In the genomic region with DNA sequence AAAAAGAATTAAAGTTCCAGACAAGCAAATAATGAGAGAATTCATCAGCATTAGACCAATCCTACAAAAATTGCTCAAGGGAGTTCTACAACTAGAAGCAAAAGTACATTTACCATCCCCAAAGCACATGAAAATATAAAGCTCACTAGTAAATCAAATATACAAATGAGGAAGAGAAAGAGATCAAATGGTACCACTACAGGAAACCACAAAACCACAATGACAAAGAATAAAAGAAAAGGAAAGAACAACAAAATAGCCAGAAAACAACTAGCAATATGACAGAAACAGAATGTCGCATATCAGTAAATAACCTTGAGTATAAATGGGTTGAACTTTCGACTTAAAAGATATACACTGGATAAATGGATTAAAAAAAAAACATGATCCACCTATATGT, we compare ENCODE assay signal across 15 cellular contexts.
DNase-seq lines count a peak whose midpoint lies in the region; ATAC-seq, FAIRE-seq and TF ChIP-seq lines count a peak whose summit lies in the region.
"Had no signal": no experiment of that assay in that cellular context is flagged by ENCODE, and none has a peak within 500 bp of the region (broad histone marks: within the 10 kb centered on the region; RNA-seq: fewer than 3 reads in every experiment).

No MANE protein-coding gene starts in this region.

- H3K36me3 ChIP-seq in GM12878 (ENCODE audit: control insufficient read depth in 2 of 2, insufficient read depth in 2 of 2, low read length in 1 of 2): no peaks in the 10 kb centered on the region
- H3K36me3 ChIP-seq: adrenal gland had no signal

- no peaks in the 10 kb centered on the region for H3K4me1 ChIP-seq in GM12878 (ENCODE audit: control insufficient read depth, insufficient read depth, low read length)
- H3K4me1 ChIP-seq: adrenal gland had no signal

- no peaks in the 10 kb centered on the region for H3K27me3 ChIP-seq in GM12878 (replicated peaks in 1 of 2; ENCODE audit: control insufficient read depth in 2 of 2, insufficient read depth in 2 of 2, low read length in 1 of 2)
- H3K27me3 ChIP-seq: adrenal gland had no signal

- no peaks in the 10 kb centered on the region for H3K27me3 Mint-ChIP-seq in activated T-helper 17 cell treated with anti-CD3 and anti-CD28 coated beads, Interleukin-2, amount 50 U/mL, for 72 hours
- H3K27me3 Mint-ChIP-seq: activated CD4-positive, alpha-beta T cell treated with anti-CD3 and anti-CD28 coated beads for 36 hours; CD4-positive, CD25-positive, alpha-beta regulatory T cell; T-helper 17 cell had no signal

- H3K9ac ChIP-seq in GM12878 (ENCODE audit: control insufficient read depth, insufficient read depth, low read length): no peak overlapping the region

- POLR2A ChIA-PET in GM12878 (lab: Charles Lee): no interaction called here

- SMC1A ChIA-PET in GM12878 (lab: Charles Lee; ENCODE audit: uncharacterized antibody, unreplicated experiment): interaction anchor here (0.7 to 1.2 kb wide), 2 partner anchors 65 to 1186 kb away, joined by 3 read pairs; no protein-coding TSS in a partner anchor

- H3K79me2 ChIP-seq in GM12878 (ENCODE audit: control insufficient read depth, insufficient read depth, low read length): no peaks in the 10 kb centered on the region

- H3K36me3 Mint-ChIP-seq in activated T-helper 17 cell treated with anti-CD3 and anti-CD28 coated beads, Interleukin-2, amount 50 U/mL, for 72 hours (ENCODE audit: low read depth): no peaks in the 10 kb centered on the region
- H3K36me3 Mint-ChIP-seq: CD4-positive, CD25-positive, alpha-beta regulatory T cell had no signal

- no peak for TF ChIP-seq POLR2A in GM12878 (IDR thresholded peaks at IDR 0.05; ENCODE audit: low read depth, low read length)

- no peak overlapping the region for H2AFZ ChIP-seq in GM12878 (ENCODE audit: control insufficient read depth, low read depth, low read length)

- no peak overlapping the region for H3K4me3 ChIP-seq in GM12878
- H3K4me3 ChIP-seq: adrenal gland had no signal

- TF ChIP-seq EP300 in GM12878 (IDR thresholded peaks at IDR 0.05; ENCODE audit: borderline replicate concordance in 1 of 2, control insufficient read depth in 1 of 2, low read depth in 2 of 2, low read length in 2 of 2): no peak

- RAD21 ChIA-PET in GM12878 (lab: Charles Lee; ENCODE audit: unreplicated experiment): no interaction called here

- FAIRE-seq in GM12878 (lab: Jason Lieb, UNC): no peak
- FAIRE-seq: small intestine had no signal

- DNase-seq in GM12878 (ENCODE audit: low read depth, low spot score) (no peak), RPMI8226 (no peak), Right ventricle myocardium superior (no peak)
- DNase-seq: activated CD4-positive, alpha-beta T cell treated with anti-CD3 and anti-CD28 coated beads for 36 hours; activated T-cell treated with anti-CD3 and anti-CD28 coated beads, Interleukin-2, amount 50 U/mL, for 4 hours; adrenal gland; CD4-positive, CD25-positive, alpha-beta regulatory T cell; GDM1; glutamatergic neuron; small intestine; T-helper 17 cell had no signal

- CTCF ChIA-PET in GM12878 (lab: Yijun Ruan, JAX): no interaction called here

- H3K27ac Mint-ChIP-seq in activated T-helper 17 cell treated with anti-CD3 and anti-CD28 coated beads, Interleukin-2, amount 50 U/mL, for 72 hours: no peak overlapping the region
- H3K27ac Mint-ChIP-seq: activated CD4-positive, alpha-beta T cell treated with anti-CD3 and anti-CD28 coated beads for 36 hours; CD4-positive, CD25-positive, alpha-beta regulatory T cell; T-helper 17 cell had no signal

- no peaks in the 10 kb centered on the region for H3K4me1 Mint-ChIP-seq in activated T-helper 17 cell treated with anti-CD3 and anti-CD28 coated beads, Interleukin-2, amount 50 U/mL, for 72 hours
- H3K4me1 Mint-ChIP-seq: activated CD4-positive, alpha-beta T cell treated with anti-CD3 and anti-CD28 coated beads for 36 hours; CD4-positive, CD25-positive, alpha-beta regulatory T cell; T-helper 17 cell had no signal

- H3K4me2 ChIP-seq in GM12878 (ENCODE audit: control insufficient read depth, insufficient read depth): no peak overlapping the region

- no peak for TF ChIP-seq RAD21 in GM12878 (IDR thresholded peaks at IDR 0.05; ENCODE audit: insufficient read depth, low read depth, low read length)

- in situ Hi-C loops in GM12878 (cut with MboI): no loop called here

- TF ChIP-seq CTCF in GM12878 (IDR thresholded peaks at IDR 0.05 in 2 of 3, conservative IDR thresholded peaks at IDR 0.05 in 1 of 3; ENCODE audit: control insufficient read depth in 2 of 3, extremely low read depth in 1 of 3, insufficient read depth in 1 of 3, low read depth in 3 of 3, low read length in 3 of 3): no peak

- no peaks in the 10 kb centered on the region; the same call in 1 of the 3 replicates for H3K9me3 ChIP-seq in GM12878 (replicated peaks; ENCODE audit: control insufficient read depth, insufficient read depth, low read length)

- BruUV-seq in GM12878 (replicated peaks; lab: Mats Ljungman, UMichigan): no TSS peak

- H3K4me3 Mint-ChIP-seq in activated T-helper 17 cell treated with anti-CD3 and anti-CD28 coated beads, Interleukin-2, amount 50 U/mL, for 72 hours: no peak overlapping the region
- H3K4me3 Mint-ChIP-seq: activated CD4-positive, alpha-beta T cell treated with anti-CD3 and anti-CD28 coated beads for 36 hours; activated T-cell treated with anti-CD3 and anti-CD28 coated beads, Interleukin-2, amount 50 U/mL, for 4 hours; CD4-positive, CD25-positive, alpha-beta regulatory T cell; T-helper 17 cell had no signal

- ATAC-seq in GM19023 (IDR thresholded peaks at IDR 0.05; ENCODE audit: unreplicated experiment) (peak; percentile 60), HG02588 (IDR thresholded peaks at IDR 0.05; ENCODE audit: unreplicated experiment) (peak; percentile 82), HG03565 (IDR thresholded peaks at IDR 0.05; ENCODE audit: unreplicated experiment) (peak; percentile 97), GM12878 (peak; percentile 47; the same call in 2 of the 3 replicates), Right ventricle myocardium superior (ENCODE audit: poor library complexity) (no peak)
- ATAC-seq in activated T-helper 17 cell treated with anti-CD3 and anti-CD28 coated beads, Interleukin-2, amount 50 U/mL, for 72 hours (replicated peaks): no peak
- ATAC-seq: activated CD4-positive, alpha-beta T cell treated with anti-CD3 and anti-CD28 coated beads for 36 hours; activated T-cell treated with anti-CD3 and anti-CD28 coated beads, Interleukin-2, amount 50 U/mL, for 4 hours; T-helper 17 cell had no signal

- H4K20me1 ChIP-seq in GM12878 (ENCODE audit: control insufficient read depth, insufficient read depth): no peaks in the 10 kb centered on the region

- 0% methylated on average over 2 of the region's 2 CpGs for WGBS in GM12878 (ENCODE audit: insufficient coverage, insufficient replicate concordance, low lambda C conversion rate, missing lambda C conversion rate)

- intact Hi-C loops in GM12878 (cut with micrococcal nuclease; ENCODE audit: unreplicated experiment): no loop called here
- intact Hi-C loops in Right ventricle myocardium superior (cut with DNase I): no loop called here

- no peak overlapping the region for H3K27ac ChIP-seq in GM12878 (ENCODE audit: control insufficient read depth, insufficient read depth)
- H3K27ac ChIP-seq: adrenal gland had no signal

- H3K9me3 Mint-ChIP-seq in activated T-helper 17 cell treated with anti-CD3 and anti-CD28 coated beads, Interleukin-2, amount 50 U/mL, for 72 hours: peaks cover 11% of the 10 kb centered on the region

TF ChIP-seq in GM12878, 131 proteins besides CTCF, POLR2A, EP300 and RAD21 (continues in another document):
- no peak for TF ChIP-seq ZZZ3 (IDR thresholded peaks at IDR 0.05; ENCODE audit: control insufficient read depth, insufficient read length, low read depth)
- TF ChIP-seq STAT3 (IDR thresholded peaks at IDR 0.05; ENCODE audit: low read depth, low read length): no peak
- TF ChIP-seq NR2C2 (IDR thresholded peaks at IDR 0.05; ENCODE audit: borderline replicate concordance, control insufficient read depth, insufficient read length, low read depth): no peak
- TF ChIP-seq ZBED1 (IDR thresholded peaks at IDR 0.05; ENCODE audit: borderline replicate concordance): no peak
- no peak for TF ChIP-seq RFX5 (IDR thresholded peaks at IDR 0.05; ENCODE audit: low read depth, low read length)
- no peak for TF ChIP-seq PAX8 (IDR thresholded peaks at IDR 0.05)
- TF ChIP-seq, protein P1, sequence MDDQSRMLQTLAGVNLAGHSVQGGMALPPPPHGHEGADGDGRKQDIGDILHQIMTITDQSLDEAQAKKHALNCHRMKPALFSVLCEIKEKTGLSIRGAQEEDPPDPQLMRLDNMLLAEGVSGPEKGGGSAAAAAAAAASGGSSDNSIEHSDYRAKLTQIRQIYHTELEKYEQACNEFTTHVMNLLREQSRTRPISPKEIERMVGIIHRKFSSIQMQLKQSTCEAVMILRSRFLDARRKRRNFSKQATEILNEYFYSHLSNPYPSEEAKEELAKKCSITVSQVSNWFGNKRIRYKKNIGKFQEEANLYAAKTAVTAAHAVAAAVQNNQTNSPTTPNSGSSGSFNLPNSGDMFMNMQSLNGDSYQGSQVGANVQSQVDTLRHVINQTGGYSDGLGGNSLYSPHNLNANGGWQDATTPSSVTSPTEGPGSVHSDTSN (IDR thresholded peaks at IDR 0.05; ENCODE audit: insufficient replicate concordance, low read depth, low read length): no peak
- TF ChIP-seq CHD4 (IDR thresholded peaks at IDR 0.05): no peak
- TF ChIP-seq, protein P2, sequence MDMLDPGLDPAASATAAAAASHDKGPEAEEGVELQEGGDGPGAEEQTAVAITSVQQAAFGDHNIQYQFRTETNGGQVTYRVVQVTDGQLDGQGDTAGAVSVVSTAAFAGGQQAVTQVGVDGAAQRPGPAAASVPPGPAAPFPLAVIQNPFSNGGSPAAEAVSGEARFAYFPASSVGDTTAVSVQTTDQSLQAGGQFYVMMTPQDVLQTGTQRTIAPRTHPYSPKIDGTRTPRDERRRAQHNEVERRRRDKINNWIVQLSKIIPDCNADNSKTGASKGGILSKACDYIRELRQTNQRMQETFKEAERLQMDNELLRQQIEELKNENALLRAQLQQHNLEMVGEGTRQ (IDR thresholded peaks at IDR 0.05; ENCODE audit: borderline replicate concordance, low read depth, low read length): no peak
- TF ChIP-seq BMI1 (IDR thresholded peaks at IDR 0.05; ENCODE audit: borderline replicate concordance): no peak
- TF ChIP-seq, protein P3, sequence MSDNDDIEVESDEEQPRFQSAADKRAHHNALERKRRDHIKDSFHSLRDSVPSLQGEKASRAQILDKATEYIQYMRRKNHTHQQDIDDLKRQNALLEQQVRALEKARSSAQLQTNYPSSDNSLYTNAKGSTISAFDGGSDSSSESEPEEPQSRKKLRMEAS (IDR thresholded peaks at IDR 0.05; ENCODE audit: low read depth, low read length): no peak
- no peak for TF ChIP-seq IKZF2 (IDR thresholded peaks at IDR 0.05)
- peak; percentile 14; the same call in 1 of the 2 replicates for TF ChIP-seq JUNB (IDR thresholded peaks at IDR 0.05)
- TF ChIP-seq PML (IDR thresholded peaks at IDR 0.05; ENCODE audit: low read length): no peak
- no peak for TF ChIP-seq KDM1A (IDR thresholded peaks at IDR 0.05; ENCODE audit: borderline replicate concordance)
- TF ChIP-seq SUPT20H (IDR thresholded peaks at IDR 0.05; ENCODE audit: borderline replicate concordance, control insufficient read depth, low read depth, low read length): no peak

Comparison
In these comparisons a context has a peak if more than half of its experiments do, and no peak if none do; other contexts are left out.
1. ATAC-seq: peak in GM19023 (single experiment), HG02588 (single experiment), HG03565 (single experiment) and GM12878 (single experiment); none in activated T-helper 17 cell treated with anti-CD3 and anti-CD28 coated beads, Interleukin-2, amount 50 U/mL, for 72 hours (single experiment) and Right ventricle myocardium superior (single experiment).